17 cellular contexts compared by ENCODE assay signal in genomic region chr17:80384078-80384960, GRCh38. TPM values are rescaled to one million over a fixed set of nuclear protein-coding genes. Genes with fewer than 3 reads are reported as not detected.
A peak's percentile ranks its signal among the peaks of the same experiment; 100 is the strongest.
DNase-seq lines count a peak whose midpoint lies in the region; ATAC-seq and TF ChIP-seq lines count a peak whose summit lies in the region.
"Had no signal": no experiment of that assay in that cellular context is flagged by ENCODE, and none has a peak within 500 bp of the region (broad histone marks: within the 10 kb centered on the region; RNA-seq: fewer than 3 reads in every experiment).

No MANE protein-coding gene starts in this region.

- no peak for TF ChIP-seq POLR2A in Peyer's patch (IDR thresholded peaks at IDR 0.05)

- TF ChIP-seq CTCF in Peyer's patch (IDR thresholded peaks at IDR 0.05): no peak
- TF ChIP-seq CTCF in coronary artery (IDR thresholded peaks at IDR 0.05): no peak

- peaks cover 0 to 100% (median 5%) of the 10 kb centered on the region in 3 donors for H3K36me3 ChIP-seq in Peyer's patch

- H3K4me3 ChIP-seq in Peyer's patch (no peak overlapping the region), coronary artery (no peak overlapping the region)
- H3K4me3 ChIP-seq: dorsolateral prefrontal cortex, esophagus squamous epithelium had no signal

- no peaks in the 10 kb centered on the region for H3K9me3 ChIP-seq in Peyer's patch
- H3K9me3 ChIP-seq: esophagus squamous epithelium had no signal

- no peak overlapping the region for H3K27ac ChIP-seq in Peyer's patch
- H3K27ac ChIP-seq in coronary artery: no peak overlapping the region
- H3K27ac ChIP-seq: brain microvascular endothelial cell, dorsolateral prefrontal cortex, esophagus squamous epithelium had no signal

- H3K4me1 ChIP-seq in Peyer's patch: no peaks in the 10 kb centered on the region
- H3K4me1 ChIP-seq: esophagus squamous epithelium had no signal

- DNase-seq in activated T-cell treated with anti-CD3 and anti-CD28 coated beads, Interleukin-2, amount 50 U/mL, for 1 hour: peak; percentile 6
- DNase-seq in activated T-cell treated with anti-CD3 and anti-CD28 coated beads for 4 hours: no peak
- peak in 2 of 3 donors; percentile 10 to 32 for DNase-seq in Peyer's patch
- DNase-seq in coronary artery (ENCODE audit: low spot score): peak; percentile 61
- DNase-seq in posterior vena cava (ENCODE audit: low spot score): peak; percentile 51
- DNase-seq in HCEC 1CT: no peak
- DNase-seq in AG20443 (ENCODE audit: low spot score): no peak
- DNase-seq: activated CD4-positive, alpha-beta T cell treated with anti-CD3 and anti-CD28 coated beads, Interleukin-2, amount 50 U/mL, for 1 hour; activated gamma-delta T cell treated with Interleukin-2 at 50 U/mL for 16 hours; brain microvascular endothelial cell; dorsolateral prefrontal cortex; esophagus squamous epithelium; Kasumi-1; mammary epithelial cell; NCI-H1417 treated with DMSO at 0.1 percent for 48 hours; NCI-H69 had no signal

- H3K27me3 ChIP-seq in Peyer's patch: no peaks in the 10 kb centered on the region
- H3K27me3 ChIP-seq: brain microvascular endothelial cell, dorsolateral prefrontal cortex, esophagus squamous epithelium had no signal

- intact Hi-C loops in posterior vena cava (cut with DNase I): no loop called here

- ATAC-seq in GM18907 (IDR thresholded peaks at IDR 0.05; ENCODE audit: unreplicated experiment): no peak

RNA-seq across cellular contexts. Expression of gene ENDOV, which starts 30.6 kb away (rescaled TPM):
- 10 to 100 TPM; 13.2 to 72.6 (median 36.8) TPM for total RNA-seq in Peyer's patch
- total RNA-seq in posterior vena cava: 10 to 100 TPM; 14.1 to 15.5 TPM

Comparison
In these comparisons a context has a peak if more than half of its experiments do, and no peak if none do; other contexts are left out.
1. DNase-seq: peak in activated T-cell treated with anti-CD3 and anti-CD28 coated beads, Interleukin-2, amount 50 U/mL, for 1 hour (single experiment), Peyer's patch (2 of 3), coronary artery (single experiment) and posterior vena cava (single experiment); none in activated T-cell treated with anti-CD3 and anti-CD28 coated beads for 4 hours (single experiment), HCEC 1CT (single experiment) and AG20443 (single experiment).